ENCODE assay signal across 33 cellular contexts in genomic region chr6:96990462-96990861, GRCh38.
A peak's percentile ranks its signal among the peaks of the same experiment; 100 is the strongest.
DNase-seq lines count a peak whose midpoint lies in the region; ATAC-seq and TF ChIP-seq lines count a peak whose summit lies in the region.
"Had no signal": no experiment of that assay in that cellular context is flagged by ENCODE, and none has a peak within 500 bp of the region (broad histone marks: within the 10 kb centered on the region; RNA-seq: fewer than 3 reads in every experiment).

No MANE protein-coding gene starts in this region.

- H2BK15ac ChIP-seq in H9 (ENCODE audit: low read depth, low read length), result no peak overlapping the region

- ATAC-seq in HG03520 (IDR thresholded peaks at IDR 0.05; ENCODE audit: unreplicated experiment) (no peak), HG03354 (IDR thresholded peaks at IDR 0.05; ENCODE audit: poor library complexity, severe bottlenecking, unreplicated experiment) (no peak)
- ATAC-seq: activated CD8-positive, alpha-beta memory T cell treated with anti-CD3 and anti-CD28 coated beads, Interleukin-2, amount 10 ng/mL, durations not matched to agents 7 days and 5 days; activated T-cell treated with anti-CD3 and anti-CD28 coated beads, Interleukin-2, amount 50 U/mL, for 4 hours; body of pancreas; CD8-positive, alpha-beta T cell; foreskin keratinocyte; lower lobe of right lung; natural killer cell had no signal

- no peak overlapping the region for H3K4me3 Mint-ChIP-seq in H9
- H3K4me3 Mint-ChIP-seq in MCF 10A (ENCODE audit: unreplicated experiment), result no peak overlapping the region
- H3K4me3 Mint-ChIP-seq: activated CD8-positive, alpha-beta memory T cell treated with anti-CD3 and anti-CD28 coated beads, Interleukin-2, amount 10 ng/mL, durations not matched to agents 7 days and 5 days; activated T-cell treated with anti-CD3 and anti-CD28 coated beads, Interleukin-2, amount 50 U/mL, for 4 hours; B cell; CD8-positive, alpha-beta T cell; natural killer cell; T-helper 1 cell treated with Interleukin-12 subunit alpha and Interleukin-12 subunit beta and Interleukin-4 antibody, amounts not matched to agents 30 μg/mL and 1 μg/mL, for 36 hours had no signal

- no peak overlapping the region for H3K23ac ChIP-seq in H9 (ENCODE audit: insufficient read length, low read depth, low read length)

- H3K27ac Mint-ChIP-seq in H9, result peak overlapping the region in 1 of 3 experiments; percentile 74; a peak in 2 of 7 replicates
- H3K27ac Mint-ChIP-seq in MCF 10A (ENCODE audit: low read depth, unreplicated experiment), result no peak overlapping the region
- H3K27ac Mint-ChIP-seq: activated CD8-positive, alpha-beta memory T cell treated with anti-CD3 and anti-CD28 coated beads, Interleukin-2, amount 10 ng/mL, durations not matched to agents 7 days and 5 days; B cell; CD8-positive, alpha-beta T cell; natural killer cell; T-helper 1 cell treated with Interleukin-12 subunit alpha and Interleukin-12 subunit beta and Interleukin-4 antibody, amounts not matched to agents 30 μg/mL and 1 μg/mL, for 36 hours had no signal

- no peak overlapping the region for H3K56ac ChIP-seq in H9 (ENCODE audit: insufficient read length, low read depth, low read length)

- H3K4me1 ChIP-seq in H9 (ENCODE audit: insufficient read depth, low read length), result no peaks in the 10 kb centered on the region
- H3K4me1 ChIP-seq: body of pancreas, esophagus squamous epithelium, foreskin keratinocyte, lower lobe of right lung had no signal

- H3K27me3 Mint-ChIP-seq in H9 (ENCODE audit: low read depth) (no peaks in the 10 kb centered on the region), MCF 10A (ENCODE audit: insufficient read depth, unreplicated experiment) (peaks cover 29% of the 10 kb centered on the region)
- H3K27me3 Mint-ChIP-seq: activated CD8-positive, alpha-beta memory T cell treated with anti-CD3 and anti-CD28 coated beads, Interleukin-2, amount 10 ng/mL, durations not matched to agents 7 days and 5 days had no signal

- TF ChIP-seq CTCF in H9 (conservative IDR thresholded peaks at IDR 0.05), result no peak
- no peak for TF ChIP-seq CTCF in MCF 10A (IDR thresholded peaks at IDR 0.05; ENCODE audit: unreplicated experiment)

- H3K79me1 ChIP-seq in H9 (ENCODE audit: insufficient read depth, low read depth, low read length, poor library complexity, severe bottlenecking), result no peaks in the 10 kb centered on the region

- H2AK5ac ChIP-seq in H9 (ENCODE audit: insufficient read length, low read length), result no peak overlapping the region

- peak; percentile 40 for DNase-seq in H9
- DNase-seq in amygdala (lab: John Stamatoyannopoulos, UW), result peak in 35 of 56 donors; percentile 17 to 81 (median 51)
- peak in 27 of 51 donors; percentile 4 to 84 (median 44) for DNase-seq in hypothalamus (lab: John Stamatoyannopoulos, UW)
- DNase-seq in substantia nigra (lab: John Stamatoyannopoulos, UW), result peak in 34 of 49 donors; percentile 11 to 79 (median 54)
- DNase-seq in MCF 10A (ENCODE audit: unreplicated experiment), result no peak
- DNase-seq: activated CD4-positive, alpha-beta T cell treated with anti-CD3 and anti-CD28 coated beads, Interleukin-2, amount 50 U/mL, for 4 hours; activated CD8-positive, alpha-beta memory T cell treated with anti-CD3 and anti-CD28 coated beads, Interleukin-2, amount 10 ng/mL, durations not matched to agents 7 days and 5 days; activated gamma-delta T cell treated with Interleukin-2 at 50 U/mL for 16 hours; activated T-cell treated with anti-CD3 and anti-CD28 coated beads, Interleukin-2, amount 50 U/mL, for 4 hours; body of pancreas; CD8-positive, alpha-beta T cell; dermis blood vessel endothelial cell; DMS 273 treated with DMSO at 0.1 percent for 48 hours; EL; esophagus squamous epithelium; foreskin keratinocyte; IMR-90; lower lobe of right lung; natural killer cell; NCI-H1092 treated with DMSO at 0.1 percent for 48 hours; NCI-H1930; NCI-H2227 treated with DMSO at 0.1 percent for 48 hours; NCI-H526; PC-9; retina; small intestine; stimulated activated naive CD4-positive, alpha-beta T cell had no signal

- H3K14ac ChIP-seq in H9 (ENCODE audit: insufficient read depth, low read length), result no peak overlapping the region

- BruUV-seq in MCF 10A (replicated peaks; lab: Mats Ljungman, UMichigan), result no TSS peak

- H4K91ac ChIP-seq in H9 (ENCODE audit: insufficient read length, low read depth, low read length), result no peak overlapping the region

- H4K8ac ChIP-seq in H9 (replicated peaks; ENCODE audit: insufficient read length, low read depth, low read length), result no peak overlapping the region

- no peak overlapping the region for H3T11ph ChIP-seq in H9 (ENCODE audit: low read length)

- H4K20me1 ChIP-seq in H9 (ENCODE audit: control insufficient read depth, insufficient read depth, insufficient read length), result no peaks in the 10 kb centered on the region

- H3K27ac ChIP-seq in H9 (ENCODE audit: insufficient read length, low read depth, low read length) (no peak overlapping the region), substantia nigra (ENCODE audit: low read depth, low read length, poor library complexity, severe bottlenecking) (peak overlapping the region; percentile 24)
- H3K27ac ChIP-seq: body of pancreas, esophagus squamous epithelium, foreskin keratinocyte, lower lobe of right lung, PC-9, SK-N-MC, thoracic aorta had no signal

- H3K23me2 ChIP-seq in H9 (ENCODE audit: insufficient read length, low read depth, low read length, poor library complexity, severe bottlenecking), result no peaks in the 10 kb centered on the region

- H3K4me1 Mint-ChIP-seq in H9, result peaks cover 0 to 4% of the 10 kb centered on the region in 2 experiments; a peak in 2 of 4 replicates
- H3K4me1 Mint-ChIP-seq in MCF 10A (ENCODE audit: insufficient read depth, unreplicated experiment), result no peaks in the 10 kb centered on the region
- H3K4me1 Mint-ChIP-seq: activated CD8-positive, alpha-beta memory T cell treated with anti-CD3 and anti-CD28 coated beads, Interleukin-2, amount 10 ng/mL, durations not matched to agents 7 days and 5 days; B cell; natural killer cell had no signal

- CTCF ChIA-PET in MCF 10A (lab: Yijun Ruan, JAX), result interaction anchor here (0.9 kb wide), 1 partner anchor 92 kb away, joined by 3 read pairs; no protein-coding TSS in a partner anchor

- no peak overlapping the region for H3K9ac ChIP-seq in H9 (ENCODE audit: extremely low read depth, insufficient read length, low read length)

- no CpG with 5 or more reads among the region's 2 CpGs for WGBS in H9 (ENCODE audit: extremely low coverage, insufficient read length, low lambda C conversion rate)

- no peak overlapping the region for H3K18ac ChIP-seq in H9 (ENCODE audit: insufficient read length, low read depth, low read length)

- no peak overlapping the region for H2BK120ac ChIP-seq in H9 (ENCODE audit: low read depth, low read length, poor library complexity, severe bottlenecking)

- H3K36me3 Mint-ChIP-seq in H9 (ENCODE audit: insufficient read depth in 1 of 3, low read depth in 3 of 3) (peaks cover 0 to 9% (median 8%) of the 10 kb centered on the region in 3 experiments; a peak in 4 of 7 replicates), MCF 10A (ENCODE audit: insufficient read depth, unreplicated experiment) (no peaks in the 10 kb centered on the region)
- H3K36me3 Mint-ChIP-seq: activated CD8-positive, alpha-beta memory T cell treated with anti-CD3 and anti-CD28 coated beads, Interleukin-2, amount 10 ng/mL, durations not matched to agents 7 days and 5 days had no signal

- no peaks in the 10 kb centered on the region for H3K9me3 ChIP-seq in H9 (ENCODE audit: control insufficient read depth, low read depth, low read length)
- H3K9me3 ChIP-seq: body of pancreas, lower lobe of right lung, thoracic aorta had no signal

- peak overlapping the region; percentile 40 for H2AFZ ChIP-seq in H9 (ENCODE audit: low read length)
- H2AFZ ChIP-seq: PC-9 had no signal

- no peak overlapping the region for H2BK5ac ChIP-seq in H9 (ENCODE audit: insufficient read length, low read length)

- H4K5ac ChIP-seq in H9 (ENCODE audit: insufficient read length, low read depth, low read length), result no peak overlapping the region

- no peaks in the 10 kb centered on the region for H3K27me3 ChIP-seq in H9 (ENCODE audit: insufficient read depth, low read length)
- H3K27me3 ChIP-seq: body of pancreas, esophagus squamous epithelium, foreskin keratinocyte had no signal

- no peak overlapping the region for H2BK12ac ChIP-seq in H9 (ENCODE audit: insufficient read length, low read depth, low read length)

- POLR2A ChIA-PET in MCF 10A (lab: Yijun Ruan, JAX), result no interaction called here

- H2BK20ac ChIP-seq in H9 (ENCODE audit: low read depth, low read length, poor library complexity, severe bottlenecking), result no peak overlapping the region

- H3K4me2 ChIP-seq in H9 (ENCODE audit: insufficient read depth, insufficient read length, low read length), result no peak overlapping the region
- H3K4me2 ChIP-seq: PC-9 had no signal

- no peaks in the 10 kb centered on the region for H3K79me2 ChIP-seq in H9 (ENCODE audit: insufficient read depth, low read length)

- peaks cover 10 to 13% of the 10 kb centered on the region in 2 experiments for H3K9me3 Mint-ChIP-seq in H9
- no peaks in the 10 kb centered on the region for H3K9me3 Mint-ChIP-seq in MCF 10A (ENCODE audit: unreplicated experiment)
- H3K9me3 Mint-ChIP-seq: activated T-cell treated with anti-CD3 and anti-CD28 coated beads, Interleukin-2, amount 50 U/mL, for 4 hours had no signal

- no peak overlapping the region for H3K4ac ChIP-seq in H9 (ENCODE audit: low read depth, low read length)

- intact Hi-C loops in MCF 10A (cut with micrococcal nuclease), result no loop called here
